ENCODE assay signal across 17 cellular contexts in genomic region chr18:46095532-46095931, GRCh38. TPM values are rescaled to one million over a fixed set of nuclear protein-coding genes. Genes with fewer than 3 reads are reported as not detected.
DNase-seq lines count a peak whose midpoint lies in the region; ATAC-seq and TF ChIP-seq lines count a peak whose summit lies in the region.
"Had no signal": no experiment of that assay in that cellular context is flagged by ENCODE, and none has a peak within 500 bp of the region (broad histone marks: within the 10 kb centered on the region; RNA-seq: fewer than 3 reads in every experiment).

No MANE protein-coding gene starts in this region.

- H3K27ac Mint-ChIP-seq in CD8-positive, alpha-beta memory T cell, result peak overlapping the region in 3 of 8 donors; percentile 47 to 86 (median 63)
- H3K27ac Mint-ChIP-seq in activated naive CD8-positive, alpha-beta T cell, result peak overlapping the region; percentile 41
- H3K27ac Mint-ChIP-seq in naive B cell, result peak overlapping the region in 2 of 6 donors; percentile 73 to 83
- H3K27ac Mint-ChIP-seq in nephron progenitor cell, result no peak overlapping the region

- H3K9ac ChIP-seq in BLaER1 (no peak overlapping the region), colonic mucosa (ENCODE audit: low read depth in 2 of 2, low read length in 2 of 2) (no peak overlapping the region)

- no peak for DNase-seq in CD8-positive, alpha-beta memory T cell
- DNase-seq in naive B cell, result no peak
- no peak for DNase-seq in colonic mucosa
- no peak for DNase-seq in nephron progenitor cell
- DNase-seq: activated naive CD4-positive, alpha-beta T cell; effector memory CD4-positive, alpha-beta T cell; hypothalamus; midbrain; NCI-H1092 treated with DMSO at 0.1 percent for 48 hours; NCI-H2107; NCI-H526 treated with DMSO at 0.1 percent for 48 hours had no signal

- no peaks in the 10 kb centered on the region for H3K9me3 ChIP-seq in BLaER1
- no peaks in the 10 kb centered on the region for H3K9me3 ChIP-seq in CD8-positive, alpha-beta memory T cell (ENCODE audit: low read length)
- no peaks in the 10 kb centered on the region for H3K9me3 ChIP-seq in colonic mucosa

- peaks cover 5 to 51% (median 12%) of the 10 kb centered on the region in 3 donors for H3K36me3 Mint-ChIP-seq in CD8-positive, alpha-beta memory T cell
- peaks cover 13% of the 10 kb centered on the region for H3K36me3 Mint-ChIP-seq in activated naive CD8-positive, alpha-beta T cell
- H3K36me3 Mint-ChIP-seq in naive B cell (peaks cover 8 to 10% of the 10 kb centered on the region in 2 donors), nephron progenitor cell (ENCODE audit: low read depth) (peaks cover 59% of the 10 kb centered on the region)

- peaks cover 45 to 63% (median 50%) of the 10 kb centered on the region in 3 donors for H3K4me1 Mint-ChIP-seq in CD8-positive, alpha-beta memory T cell
- peaks cover 40% of the 10 kb centered on the region for H3K4me1 Mint-ChIP-seq in activated naive CD8-positive, alpha-beta T cell (ENCODE audit: low read depth)
- peaks cover 8 to 55% (median 23%) of the 10 kb centered on the region in 3 donors for H3K4me1 Mint-ChIP-seq in naive B cell
- H3K4me1 Mint-ChIP-seq in nephron progenitor cell, result peaks cover 26% of the 10 kb centered on the region

- H3K4me3 Mint-ChIP-seq in CD8-positive, alpha-beta memory T cell, result peak overlapping the region in 5 of 7 donors; percentile 43 to 98 (median 54)
- H3K4me3 Mint-ChIP-seq in activated naive CD8-positive, alpha-beta T cell, result peak overlapping the region; percentile 85
- H3K4me3 Mint-ChIP-seq in naive B cell (peak overlapping the region in 5 of 8 donors; percentile 16 to 69 (median 43)), nephron progenitor cell (no peak overlapping the region)

- CTCF ChIA-PET in CD8-positive, alpha-beta memory T cell (lab: Charles Lee), result interaction anchor here (1.0 to 1.4 kb wide), 2 partner anchors 8 to 78 kb away, joined by 3 to 4 read pairs; partner anchors contain the start of gene HAUS1

- POLR2A ChIA-PET in CD8-positive, alpha-beta memory T cell (lab: Charles Lee), result no interaction called here

- H3K36me3 ChIP-seq in BLaER1 (peaks cover 53% of the 10 kb centered on the region), colonic mucosa (peaks cover 17% of the 10 kb centered on the region)
- peaks cover 14% of the 10 kb centered on the region for H3K36me3 ChIP-seq in CD8-positive, alpha-beta memory T cell (ENCODE audit: insufficient read depth, low read length)

- intact Hi-C loops in colonic mucosa (cut with DNase I), result no loop called here

- H3K4me2 ChIP-seq in BLaER1, result peak overlapping the region; percentile 86

- TF ChIP-seq CTCF in colonic mucosa (IDR thresholded peaks at IDR 0.05), result no peak
- TF ChIP-seq CTCF in nephron progenitor cell (IDR thresholded peaks at IDR 0.05), result no peak

- H3K27ac ChIP-seq in BLaER1 (no peak overlapping the region), colonic mucosa (no peak overlapping the region)
- H3K27ac ChIP-seq in CD8-positive, alpha-beta memory T cell (ENCODE audit: low read depth, low read length), result no peak overlapping the region

- H3K4me1 ChIP-seq in BLaER1 (peaks cover 28% of the 10 kb centered on the region), colonic mucosa (no peaks in the 10 kb centered on the region)
- peaks cover 39% of the 10 kb centered on the region for H3K4me1 ChIP-seq in CD8-positive, alpha-beta memory T cell (ENCODE audit: insufficient read depth, low read length)

- no peak overlapping the region for H3K4me3 ChIP-seq in BLaER1
- H3K4me3 ChIP-seq in CD8-positive, alpha-beta memory T cell (ENCODE audit: low read length), result no peak overlapping the region
- H3K4me3 ChIP-seq in colonic mucosa, result no peak overlapping the region

- no peak for ATAC-seq in naive B cell (ENCODE audit: low read depth in 2 of 2)
- ATAC-seq in GM18909 (IDR thresholded peaks at IDR 0.05; ENCODE audit: poor library complexity, unreplicated experiment), result no peak
- ATAC-seq in GM19455 (IDR thresholded peaks at IDR 0.05; ENCODE audit: unreplicated experiment), result no peak

- H3K27me3 ChIP-seq in BLaER1 (no peaks in the 10 kb centered on the region), colonic mucosa (no peaks in the 10 kb centered on the region)
- no peaks in the 10 kb centered on the region for H3K27me3 ChIP-seq in CD8-positive, alpha-beta memory T cell (ENCODE audit: insufficient read depth, low read length, poor library complexity, severe bottlenecking)

- H3K27me3 Mint-ChIP-seq in CD8-positive, alpha-beta memory T cell, result no peaks in the 10 kb centered on the region
- H3K27me3 Mint-ChIP-seq in activated naive CD8-positive, alpha-beta T cell, result no peaks in the 10 kb centered on the region
- no peaks in the 10 kb centered on the region for H3K27me3 Mint-ChIP-seq in naive B cell
- H3K27me3 Mint-ChIP-seq in nephron progenitor cell (ENCODE audit: low read depth, poor library complexity), result peaks cover 3% of the 10 kb centered on the region
- H3K27me3 Mint-ChIP-seq: IgD-negative memory B cell, type B pancreatic cell had no signal

- peaks cover 68% of the 10 kb centered on the region for H4K20me1 ChIP-seq in BLaER1

- H3K9me3 Mint-ChIP-seq in CD8-positive, alpha-beta memory T cell, result no peaks in the 10 kb centered on the region
- H3K9me3 Mint-ChIP-seq in activated naive CD8-positive, alpha-beta T cell (ENCODE audit: low read depth), result no peaks in the 10 kb centered on the region
- H3K9me3 Mint-ChIP-seq in naive B cell (no peaks in the 10 kb centered on the region), nephron progenitor cell (peaks cover 22% of the 10 kb centered on the region)
- H3K9me3 Mint-ChIP-seq: IgD-negative memory B cell, type B pancreatic cell had no signal

RNA-seq across cellular contexts. Expression of gene ATP5F1A, which starts 2.6 kb away (rescaled TPM):
- total RNA-seq in CD8-positive, alpha-beta memory T cell, result 100 to 1,000 TPM; 456 to 468 TPM
- polyA plus RNA-seq in CD8-positive, alpha-beta memory T cell, result 409 TPM
- polyA plus RNA-seq in naive B cell (ENCODE audit: low read depth in 6 of 6), result 100 to 1,000 TPM; 349 to 555 (median 393) TPM
- total RNA-seq in colonic mucosa, result 100 to 1,000 TPM; 792 to 799 TPM

RNA-seq across cellular contexts. Expression of gene HAUS1, which starts 8.7 kb away (rescaled TPM):
- total RNA-seq in CD8-positive, alpha-beta memory T cell, result 10 to 100 TPM; 52.5 to 53.3 TPM
- polyA plus RNA-seq in CD8-positive, alpha-beta memory T cell, result 43.2 TPM
- polyA plus RNA-seq in naive B cell (ENCODE audit: low read depth in 6 of 6), result 10 to 100 TPM; 49.4 to 74.0 (median 63.8) TPM
- total RNA-seq in colonic mucosa, result 10 to 100 TPM; 17.1 to 24.6 TPM

RNA-seq across cellular contexts. Expression of gene PSTPIP2, which starts 23.5 kb away (rescaled TPM):
- 10 to 100 TPM; 24.9 to 25.3 TPM for total RNA-seq in CD8-positive, alpha-beta memory T cell
- polyA plus RNA-seq in CD8-positive, alpha-beta memory T cell, result 11.0 TPM
- 1 to 10 TPM in 3 of 6 donors, under 1 TPM in 3; 0.29 to 1.8 (median 0.90) TPM for polyA plus RNA-seq in naive B cell (ENCODE audit: low read depth in 6 of 6)
- total RNA-seq in colonic mucosa, result 1 to 10 TPM; 3.0 to 3.8 TPM

Comparison
In these comparisons a context has a peak if more than half of its experiments do, and no peak if none do; other contexts are left out.
1. RNA of gene PSTPIP2, which starts 23.5 kb away (total RNA-seq): 24.9 to 25.3 TPM in CD8-positive, alpha-beta memory T cell; 3.0 to 3.8 TPM in colonic mucosa; every median in the first group is over 4 times any median in the second.